Comparison of ENCODE assay signal across 17 cellular contexts in genomic region chr17:9024497-9024896, GRCh38. TPM values are rescaled to one million over a fixed set of nuclear protein-coding genes. Genes with fewer than 3 reads are reported as not detected.
DNase-seq lines count a peak whose midpoint lies in the region; ATAC-seq and TF ChIP-seq lines count a peak whose summit lies in the region.
"Had no signal": no experiment of that assay in that cellular context is flagged by ENCODE, and none has a peak within 500 bp of the region (broad histone marks: within the 10 kb centered on the region; RNA-seq: fewer than 3 reads in every experiment).

No MANE protein-coding gene starts in this region.

- H3K27ac ChIP-seq in transverse colon = peak overlapping the region in 3 of 4 donors; percentile 26 to 79 (median 33)

- POLR2A ChIA-PET in naive thymus-derived CD8-positive, alpha-beta T cell (lab: Charles Lee) = no interaction called here

- TF ChIP-seq EP300 in transverse colon (IDR thresholded peaks at IDR 0.05; ENCODE audit: low read depth) = no peak

- H3K36me3 ChIP-seq in endocrine pancreas (ENCODE audit: control insufficient read depth, insufficient read depth, low read length) = no peaks in the 10 kb centered on the region
- no peaks in the 10 kb centered on the region for H3K36me3 ChIP-seq in transverse colon
- H3K36me3 ChIP-seq: tibial artery had no signal

- ATAC-seq in naive thymus-derived CD8-positive, alpha-beta T cell = no peak

- intact Hi-C loops in transverse colon (cut with DNase I; ENCODE audit: low total_unique reads) = no loop called here

- no peaks in the 10 kb centered on the region for H3K4me1 ChIP-seq in endocrine pancreas (ENCODE audit: control insufficient read depth, insufficient read depth, low read length)
- peaks cover 3 to 28% (median 16%) of the 10 kb centered on the region in 4 donors for H3K4me1 ChIP-seq in transverse colon

- H3K4me1 Mint-ChIP-seq in activated naive CD8-positive, alpha-beta T cell (ENCODE audit: low read depth) = peaks cover 12% of the 10 kb centered on the region
- H3K4me1 Mint-ChIP-seq in activated naive CD8-positive, alpha-beta T cell treated with anti-CD3 and anti-CD28 coated beads for 36 hours = peaks cover 5% of the 10 kb centered on the region
- peaks cover 5 to 18% (median 11%) of the 10 kb centered on the region in 4 donors for H3K4me1 Mint-ChIP-seq in naive thymus-derived CD8-positive, alpha-beta T cell

- H3K9me3 ChIP-seq in endocrine pancreas (ENCODE audit: control insufficient read depth, low read length) (no peaks in the 10 kb centered on the region), transverse colon (no peaks in the 10 kb centered on the region)
- H3K9me3 ChIP-seq: tibial artery had no signal

- in situ Hi-C loops in transverse colon (cut with MboI; ENCODE audit: low pct_ligation_motif_present in 1 of 4, low pct_unique_long_range_greater_than_20kb in 1 of 4, low sequenced_read_pairs in 3 of 4) = loop anchor here in 1 of 4 donors (25.0 kb wide), 1 partner anchor 263 kb away; no protein-coding TSS in a partner anchor

- peaks cover 37% of the 10 kb centered on the region for H3K27me3 Mint-ChIP-seq in activated naive CD8-positive, alpha-beta T cell
- H3K27me3 Mint-ChIP-seq in activated naive CD8-positive, alpha-beta T cell treated with anti-CD3 and anti-CD28 coated beads for 36 hours = peaks cover 74% of the 10 kb centered on the region
- H3K27me3 Mint-ChIP-seq in naive thymus-derived CD8-positive, alpha-beta T cell = peaks cover 35 to 67% (median 53%) of the 10 kb centered on the region in 5 donors

- WGBS in transverse colon (ENCODE audit: low coverage in 1 of 2), 2 donors = 76 to 81% methylated on average over 5 to 14 of the region's 14 CpGs

- TF ChIP-seq CTCF in transverse colon (IDR thresholded peaks at IDR 0.05) (no peak), GM20000 (IDR thresholded peaks at IDR 0.05; ENCODE audit: extremely low read depth, missing control alignments) (no peak)

- no peak overlapping the region for H3K9ac ChIP-seq in endocrine pancreas (ENCODE audit: control insufficient read depth, insufficient read depth, low read length)

- no peak for TF ChIP-seq POLR2A in transverse colon (IDR thresholded peaks at IDR 0.05)

- DNase-seq in activated naive CD8-positive, alpha-beta T cell treated with anti-CD3 and anti-CD28 coated beads for 36 hours = no peak
- DNase-seq in naive thymus-derived CD8-positive, alpha-beta T cell = no peak
- DNase-seq in transverse colon (no peak), GM20000 (ENCODE audit: low spot score) (no peak), DMS 273 (lab: John Stamatoyannopoulos, UW; ENCODE audit: unreplicated experiment) (no peak)
- no peak for DNase-seq in activated CD4-positive, alpha-beta T cell treated with anti-CD3 and anti-CD28 coated beads for 1 hour
- DNase-seq: kidney glomerular epithelial cell; NCI-H1694; NCI-H510A; stimulated activated CD8-positive, alpha-beta memory T cell treated with anti-CD3 and anti-CD28 coated beads, Interleukin-4, amount 100 ng/mL, for 48 hours had no signal

- H3K4me3 ChIP-seq in endocrine pancreas (ENCODE audit: control insufficient read depth, insufficient read depth, low read length) (peak overlapping the region; percentile 68), transverse colon (peak overlapping the region in 1 of 4 donors; percentile 14)

- H3K27me3 ChIP-seq in endocrine pancreas (ENCODE audit: control insufficient read depth, insufficient read depth, low read length) (no peaks in the 10 kb centered on the region), transverse colon (peaks cover 69% of the 10 kb centered on the region)
- H3K27me3 ChIP-seq: tibial artery had no signal

- H3K4me3 Mint-ChIP-seq in activated naive CD8-positive, alpha-beta T cell = peak overlapping the region; percentile 51
- H3K4me3 Mint-ChIP-seq in activated naive CD8-positive, alpha-beta T cell treated with anti-CD3 and anti-CD28 coated beads for 36 hours = no peak overlapping the region
- H3K4me3 Mint-ChIP-seq in naive thymus-derived CD8-positive, alpha-beta T cell = peak overlapping the region in 9 of 10 donors; percentile 4 to 85 (median 58)

- H3K9me3 Mint-ChIP-seq in activated naive CD8-positive, alpha-beta T cell (ENCODE audit: low read depth) = no peaks in the 10 kb centered on the region
- H3K9me3 Mint-ChIP-seq in activated naive CD8-positive, alpha-beta T cell treated with anti-CD3 and anti-CD28 coated beads for 36 hours = no peaks in the 10 kb centered on the region
- H3K9me3 Mint-ChIP-seq in naive thymus-derived CD8-positive, alpha-beta T cell = peaks cover 0 to 3% (median 0%) of the 10 kb centered on the region in 9 donors
- H3K9me3 Mint-ChIP-seq: central memory CD8-positive, alpha-beta T cell had no signal

- H3K27ac Mint-ChIP-seq in activated naive CD8-positive, alpha-beta T cell = no peak overlapping the region
- no peak overlapping the region for H3K27ac Mint-ChIP-seq in activated naive CD8-positive, alpha-beta T cell treated with anti-CD3 and anti-CD28 coated beads for 36 hours
- no peak overlapping the region for H3K27ac Mint-ChIP-seq in naive thymus-derived CD8-positive, alpha-beta T cell

- H3K36me3 Mint-ChIP-seq in activated naive CD8-positive, alpha-beta T cell = peaks cover 2% of the 10 kb centered on the region
- H3K36me3 Mint-ChIP-seq in activated naive CD8-positive, alpha-beta T cell treated with anti-CD3 and anti-CD28 coated beads for 36 hours = no peaks in the 10 kb centered on the region
- peaks cover 0 to 5% (median 0%) of the 10 kb centered on the region in 3 donors for H3K36me3 Mint-ChIP-seq in naive thymus-derived CD8-positive, alpha-beta T cell

RNA-seq across cellular contexts. Expression of gene NTN1, which starts 3.2 kb away (rescaled TPM):
- under 1 TPM; 0.43 to 0.54 TPM for total RNA-seq in activated naive CD8-positive, alpha-beta T cell treated with anti-CD3 and anti-CD28 coated beads for 36 hours
- under 1 TPM in 1 of 2 experiments, not detected in 1; 0.05 TPM for total RNA-seq in naive thymus-derived CD8-positive, alpha-beta T cell
- polyA plus RNA-seq in naive thymus-derived CD8-positive, alpha-beta T cell = not detected
- total RNA-seq in transverse colon = 10 to 100 TPM in 1 of 4 donors, 1 to 10 TPM in 3; 3.6 to 20.6 (median 7.2) TPM

RNA-seq across cellular contexts. Expression of gene PIK3R5, which starts 59.0 kb away (rescaled TPM):
- total RNA-seq in activated naive CD8-positive, alpha-beta T cell treated with anti-CD3 and anti-CD28 coated beads for 36 hours = 10 to 100 TPM; 27.9 to 32.6 TPM
- total RNA-seq in naive thymus-derived CD8-positive, alpha-beta T cell = 100 to 1,000 TPM in 1 of 2 experiments, 10 to 100 TPM in 1; 94.1 to 104 TPM
- polyA plus RNA-seq in naive thymus-derived CD8-positive, alpha-beta T cell = 10 to 100 TPM; 20.0 to 44.0 (median 25.8) TPM
- 10 to 100 TPM in 2 of 4 donors, 1 to 10 TPM in 1, under 1 TPM in 1; 0.40 to 16.1 (median 10.4) TPM for total RNA-seq in transverse colon
- total RNA-seq: endothelial cell of umbilical vein, glomerular endothelial cell, renal cortical epithelial cell had no signal
- polyA plus RNA-seq: endothelial cell of umbilical vein had no signal
